1 cellular context compared by ENCODE assay signal in the genomic region with DNA sequence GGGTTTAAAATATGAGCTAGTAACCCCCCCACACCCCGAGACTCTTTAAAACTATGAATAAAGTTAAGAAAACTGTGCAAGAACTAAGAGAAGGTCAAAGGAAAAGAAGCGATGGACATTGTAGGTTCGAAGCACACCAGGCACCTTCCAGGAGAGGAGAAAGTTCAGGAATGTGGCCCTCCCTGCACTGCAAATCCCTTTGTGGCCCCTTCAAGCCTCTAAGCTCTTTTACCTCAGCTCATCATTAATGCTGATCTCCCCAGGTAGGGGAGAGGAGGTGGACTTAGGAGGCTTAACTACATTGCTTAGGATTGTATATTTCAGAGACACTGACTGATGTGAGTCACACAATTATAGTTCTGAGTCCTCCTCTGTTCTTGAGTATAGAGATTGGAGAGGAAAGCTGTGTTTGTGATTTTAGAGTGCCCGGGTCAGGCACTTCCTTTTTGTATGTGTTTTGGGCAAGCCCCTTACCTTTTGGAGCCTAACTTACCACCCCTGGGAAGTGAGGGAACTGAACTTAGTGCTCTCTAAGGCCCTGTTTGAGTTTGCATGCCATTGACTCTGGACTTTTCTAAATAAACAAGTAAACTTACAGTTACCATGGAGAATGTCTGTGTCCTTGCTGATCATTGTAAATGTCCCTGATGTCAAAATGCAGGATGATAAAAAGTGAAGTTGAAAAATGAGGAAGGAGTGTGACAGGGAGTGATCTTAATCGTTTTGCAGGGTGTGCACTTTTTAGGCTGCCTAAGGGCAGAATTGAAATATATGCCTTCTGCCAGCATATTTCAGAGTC.
TF ChIP-seq lines count a peak whose summit lies in the region.

No MANE protein-coding gene starts in this region.

TF ChIP-seq in K562, 482 proteins besides CTCF, POLR2A, EP300 and RAD21 (continued from another document and continues in another):
- TF ChIP-seq, protein P1, sequence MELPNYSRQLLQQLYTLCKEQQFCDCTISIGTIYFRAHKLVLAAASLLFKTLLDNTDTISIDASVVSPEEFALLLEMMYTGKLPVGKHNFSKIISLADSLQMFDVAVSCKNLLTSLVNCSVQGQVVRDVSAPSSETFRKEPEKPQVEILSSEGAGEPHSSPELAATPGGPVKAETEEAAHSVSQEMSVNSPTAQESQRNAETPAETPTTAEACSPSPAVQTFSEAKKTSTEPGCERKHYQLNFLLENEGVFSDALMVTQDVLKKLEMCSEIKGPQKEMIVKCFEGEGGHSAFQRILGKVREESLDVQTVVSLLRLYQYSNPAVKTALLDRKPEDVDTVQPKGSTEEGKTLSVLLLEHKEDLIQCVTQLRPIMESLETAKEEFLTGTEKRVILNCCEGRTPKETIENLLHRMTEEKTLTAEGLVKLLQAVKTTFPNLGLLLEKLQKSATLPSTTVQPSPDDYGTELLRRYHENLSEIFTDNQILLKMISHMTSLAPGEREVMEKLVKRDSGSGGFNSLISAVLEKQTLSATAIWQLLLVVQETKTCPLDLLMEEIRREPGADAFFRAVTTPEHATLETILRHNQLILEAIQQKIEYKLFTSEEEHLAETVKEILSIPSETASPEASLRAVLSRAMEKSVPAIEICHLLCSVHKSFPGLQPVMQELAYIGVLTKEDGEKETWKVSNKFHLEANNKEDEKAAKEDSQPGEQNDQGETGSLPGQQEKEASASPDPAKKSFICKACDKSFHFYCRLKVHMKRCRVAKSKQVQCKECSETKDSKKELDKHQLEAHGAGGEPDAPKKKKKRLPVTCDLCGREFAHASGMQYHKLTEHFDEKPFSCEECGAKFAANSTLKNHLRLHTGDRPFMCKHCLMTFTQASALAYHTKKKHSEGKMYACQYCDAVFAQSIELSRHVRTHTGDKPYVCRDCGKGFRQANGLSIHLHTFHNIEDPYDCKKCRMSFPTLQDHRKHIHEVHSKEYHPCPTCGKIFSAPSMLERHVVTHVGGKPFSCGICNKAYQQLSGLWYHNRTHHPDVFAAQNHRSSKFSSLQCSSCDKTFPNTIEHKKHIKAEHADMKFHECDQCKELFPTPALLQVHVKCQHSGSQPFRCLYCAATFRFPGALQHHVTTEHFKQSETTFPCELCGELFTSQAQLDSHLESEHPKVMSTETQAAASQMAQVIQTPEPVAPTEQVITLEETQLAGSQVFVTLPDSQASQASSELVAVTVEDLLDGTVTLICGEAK (IDR thresholded peaks at IDR 0.05), result peak; percentile 60
- TF ChIP-seq, protein P1 (CRISPR knock-in tag; IDR thresholded peaks at IDR 0.05), result no peak
- TF ChIP-seq SRF (CRISPR knock-in tag; IDR thresholded peaks at IDR 0.05) (no peak), ASH1L (IDR thresholded peaks at IDR 0.05; ENCODE audit: borderline replicate concordance, low read depth, partially characterized antibody) (no peak), ZBTB8A (IDR thresholded peaks at IDR 0.05; ENCODE audit: partially characterized antibody) (no peak), NR4A1 (CRISPR knock-in tag; IDR thresholded peaks at IDR 0.05) (no peak), NR4A1 (tag; IDR thresholded peaks at IDR 0.05) (peak; percentile 51; the same call in 1 of the 2 replicates), TBP (optimal IDR thresholded peaks at IDR 0.05; ENCODE audit: low read depth, low read length) (peak; percentile 20), ZNF239 (CRISPR knock-in tag; IDR thresholded peaks at IDR 0.05) (no peak), ZNF12 (CRISPR knock-in tag; IDR thresholded peaks at IDR 0.05) (no peak), SREBF1 (IDR thresholded peaks at IDR 0.05; ENCODE audit: borderline replicate concordance, low read depth, low read length) (no peak), TGIF2 (CRISPR knock-in tag; IDR thresholded peaks at IDR 0.05) (no peak), MECOM (CRISPR knock-in tag; IDR thresholded peaks at IDR 0.05) (peak; percentile 87), SP2 (IDR thresholded peaks at IDR 0.05; ENCODE audit: extremely low read depth, low read depth, low read length, poor library complexity, severe bottlenecking) (no peak), FOSL1 (tag; conservative IDR thresholded peaks at IDR 0.05) (peak; percentile 8; the same call in 1 of the 2 replicates), SPI1 (IDR thresholded peaks at IDR 0.05; ENCODE audit: borderline replicate concordance, low read depth, low read length) (peak; percentile 74), GTF2E2 (tag; IDR thresholded peaks at IDR 0.05) (no peak), TAF15 (IDR thresholded peaks at IDR 0.05; ENCODE audit: low read depth, low read length) (no peak), MTA3 (IDR thresholded peaks at IDR 0.05; ENCODE audit: borderline replicate concordance) (0 out of 2 replicates have a peak, but pooled peaks have one; percentile 40), FOXA1 (IDR thresholded peaks at IDR 0.05; ENCODE audit: borderline replicate concordance) (no peak), POLR2B (IDR thresholded peaks at IDR 0.05; ENCODE audit: low read depth, partially characterized antibody) (no peak), FOXJ3 (CRISPR knock-in tag; IDR thresholded peaks at IDR 0.05) (no peak), CTBP1 (IDR thresholded peaks at IDR 0.05; ENCODE audit: borderline replicate concordance) (peak; percentile 60; the same call in 1 of the 2 replicates), BRCA1 (IDR thresholded peaks at IDR 0.05) (no peak), BRCA1 (CRISPR knock-in tag; IDR thresholded peaks at IDR 0.05) (no peak), TEAD1 (CRISPR knock-in tag; IDR thresholded peaks at IDR 0.05) (no peak)
- TF ChIP-seq, protein P2, sequence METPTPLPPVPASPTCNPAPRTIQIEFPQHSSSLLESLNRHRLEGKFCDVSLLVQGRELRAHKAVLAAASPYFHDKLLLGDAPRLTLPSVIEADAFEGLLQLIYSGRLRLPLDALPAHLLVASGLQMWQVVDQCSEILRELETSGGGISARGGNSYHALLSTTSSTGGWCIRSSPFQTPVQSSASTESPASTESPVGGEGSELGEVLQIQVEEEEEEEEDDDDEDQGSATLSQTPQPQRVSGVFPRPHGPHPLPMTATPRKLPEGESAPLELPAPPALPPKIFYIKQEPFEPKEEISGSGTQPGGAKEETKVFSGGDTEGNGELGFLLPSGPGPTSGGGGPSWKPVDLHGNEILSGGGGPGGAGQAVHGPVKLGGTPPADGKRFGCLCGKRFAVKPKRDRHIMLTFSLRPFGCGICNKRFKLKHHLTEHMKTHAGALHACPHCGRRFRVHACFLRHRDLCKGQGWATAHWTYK (CRISPR knock-in tag; IDR thresholded peaks at IDR 0.05), result 0 out of 2 replicates have a peak, but pooled peaks have one; percentile 34
- TF ChIP-seq, protein P3, sequence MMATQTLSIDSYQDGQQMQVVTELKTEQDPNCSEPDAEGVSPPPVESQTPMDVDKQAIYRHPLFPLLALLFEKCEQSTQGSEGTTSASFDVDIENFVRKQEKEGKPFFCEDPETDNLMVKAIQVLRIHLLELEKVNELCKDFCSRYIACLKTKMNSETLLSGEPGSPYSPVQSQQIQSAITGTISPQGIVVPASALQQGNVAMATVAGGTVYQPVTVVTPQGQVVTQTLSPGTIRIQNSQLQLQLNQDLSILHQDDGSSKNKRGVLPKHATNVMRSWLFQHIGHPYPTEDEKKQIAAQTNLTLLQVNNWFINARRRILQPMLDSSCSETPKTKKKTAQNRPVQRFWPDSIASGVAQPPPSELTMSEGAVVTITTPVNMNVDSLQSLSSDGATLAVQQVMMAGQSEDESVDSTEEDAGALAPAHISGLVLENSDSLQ (IDR thresholded peaks at IDR 0.05), result peak; percentile 88
- TF ChIP-seq, protein P4, sequence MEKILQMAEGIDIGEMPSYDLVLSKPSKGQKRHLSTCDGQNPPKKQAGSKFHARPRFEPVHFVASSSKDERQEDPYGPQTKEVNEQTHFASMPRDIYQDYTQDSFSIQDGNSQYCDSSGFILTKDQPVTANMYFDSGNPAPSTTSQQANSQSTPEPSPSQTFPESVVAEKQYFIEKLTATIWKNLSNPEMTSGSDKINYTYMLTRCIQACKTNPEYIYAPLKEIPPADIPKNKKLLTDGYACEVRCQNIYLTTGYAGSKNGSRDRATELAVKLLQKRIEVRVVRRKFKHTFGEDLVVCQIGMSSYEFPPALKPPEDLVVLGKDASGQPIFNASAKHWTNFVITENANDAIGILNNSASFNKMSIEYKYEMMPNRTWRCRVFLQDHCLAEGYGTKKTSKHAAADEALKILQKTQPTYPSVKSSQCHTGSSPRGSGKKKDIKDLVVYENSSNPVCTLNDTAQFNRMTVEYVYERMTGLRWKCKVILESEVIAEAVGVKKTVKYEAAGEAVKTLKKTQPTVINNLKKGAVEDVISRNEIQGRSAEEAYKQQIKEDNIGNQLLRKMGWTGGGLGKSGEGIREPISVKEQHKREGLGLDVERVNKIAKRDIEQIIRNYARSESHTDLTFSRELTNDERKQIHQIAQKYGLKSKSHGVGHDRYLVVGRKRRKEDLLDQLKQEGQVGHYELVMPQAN (IDR thresholded peaks at IDR 0.05; ENCODE audit: borderline replicate concordance), result no peak
- TF ChIP-seq, protein P5, sequence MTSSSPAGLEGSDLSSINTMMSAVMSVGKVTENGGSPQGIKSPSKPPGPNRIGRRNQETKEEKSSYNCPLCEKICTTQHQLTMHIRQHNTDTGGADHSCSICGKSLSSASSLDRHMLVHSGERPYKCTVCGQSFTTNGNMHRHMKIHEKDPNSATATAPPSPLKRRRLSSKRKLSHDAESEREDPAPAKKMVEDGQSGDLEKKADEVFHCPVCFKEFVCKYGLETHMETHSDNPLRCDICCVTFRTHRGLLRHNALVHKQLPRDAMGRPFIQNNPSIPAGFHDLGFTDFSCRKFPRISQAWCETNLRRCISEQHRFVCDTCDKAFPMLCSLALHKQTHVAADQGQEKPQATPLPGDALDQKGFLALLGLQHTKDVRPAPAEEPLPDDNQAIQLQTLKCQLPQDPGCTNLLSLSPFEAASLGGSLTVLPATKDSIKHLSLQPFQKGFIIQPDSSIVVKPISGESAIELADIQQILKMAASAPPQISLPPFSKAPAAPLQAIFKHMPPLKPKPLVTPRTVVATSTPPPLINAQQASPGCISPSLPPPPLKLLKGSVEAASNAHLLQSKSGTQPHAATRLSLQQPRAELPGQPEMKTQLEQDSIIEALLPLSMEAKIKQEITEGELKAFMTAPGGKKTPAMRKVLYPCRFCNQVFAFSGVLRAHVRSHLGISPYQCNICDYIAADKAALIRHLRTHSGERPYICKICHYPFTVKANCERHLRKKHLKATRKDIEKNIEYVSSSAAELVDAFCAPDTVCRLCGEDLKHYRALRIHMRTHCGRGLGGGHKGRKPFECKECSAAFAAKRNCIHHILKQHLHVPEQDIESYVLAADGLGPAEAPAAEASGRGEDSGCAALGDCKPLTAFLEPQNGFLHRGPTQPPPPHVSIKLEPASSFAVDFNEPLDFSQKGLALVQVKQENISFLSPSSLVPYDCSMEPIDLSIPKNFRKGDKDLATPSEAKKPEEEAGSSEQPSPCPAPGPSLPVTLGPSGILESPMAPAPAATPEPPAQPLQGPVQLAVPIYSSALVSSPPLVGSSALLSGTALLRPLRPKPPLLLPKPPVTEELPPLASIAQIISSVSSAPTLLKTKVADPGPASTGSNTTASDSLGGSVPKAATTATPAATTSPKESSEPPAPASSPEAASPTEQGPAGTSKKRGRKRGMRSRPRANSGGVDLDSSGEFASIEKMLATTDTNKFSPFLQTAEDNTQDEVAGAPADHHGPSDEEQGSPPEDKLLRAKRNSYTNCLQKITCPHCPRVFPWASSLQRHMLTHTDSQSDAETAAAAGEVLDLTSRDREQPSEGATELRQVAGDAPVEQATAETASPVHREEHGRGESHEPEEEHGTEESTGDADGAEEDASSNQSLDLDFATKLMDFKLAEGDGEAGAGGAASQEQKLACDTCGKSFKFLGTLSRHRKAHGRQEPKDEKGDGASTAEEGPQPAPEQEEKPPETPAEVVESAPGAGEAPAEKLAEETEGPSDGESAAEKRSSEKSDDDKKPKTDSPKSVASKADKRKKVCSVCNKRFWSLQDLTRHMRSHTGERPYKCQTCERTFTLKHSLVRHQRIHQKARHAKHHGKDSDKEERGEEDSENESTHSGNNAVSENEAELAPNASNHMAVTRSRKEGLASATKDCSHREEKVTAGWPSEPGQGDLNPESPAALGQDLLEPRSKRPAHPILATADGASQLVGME (CRISPR knock-in tag; IDR thresholded peaks at IDR 0.05), result no peak
- TF ChIP-seq, protein P6, sequence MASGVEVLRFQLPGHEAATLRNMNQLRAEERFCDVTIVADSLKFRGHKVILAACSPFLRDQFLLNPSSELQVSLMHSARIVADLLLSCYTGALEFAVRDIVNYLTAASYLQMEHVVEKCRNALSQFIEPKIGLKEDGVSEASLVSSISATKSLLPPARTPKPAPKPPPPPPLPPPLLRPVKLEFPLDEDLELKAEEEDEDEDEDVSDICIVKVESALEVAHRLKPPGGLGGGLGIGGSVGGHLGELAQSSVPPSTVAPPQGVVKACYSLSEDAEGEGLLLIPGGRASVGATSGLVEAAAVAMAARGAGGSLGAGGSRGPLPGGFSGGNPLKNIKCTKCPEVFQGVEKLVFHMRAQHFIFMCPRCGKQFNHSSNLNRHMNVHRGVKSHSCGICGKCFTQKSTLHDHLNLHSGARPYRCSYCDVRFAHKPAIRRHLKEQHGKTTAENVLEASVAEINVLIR (CRISPR knock-in tag; IDR thresholded peaks at IDR 0.05), result no peak
